10 cellular contexts compared by ENCODE assay signal in genomic region chr19:17842663-17843313, GRCh38. TPM values are rescaled to one million over a fixed set of nuclear protein-coding genes. Genes with fewer than 3 reads are reported as not detected.
DNase-seq lines count a peak whose midpoint lies in the region; ATAC-seq and TF ChIP-seq lines count a peak whose summit lies in the region.
"Had no signal": no experiment of that assay in that cellular context is flagged by ENCODE, and none has a peak within 500 bp of the region (broad histone marks: within the 10 kb centered on the region; RNA-seq: fewer than 3 reads in every experiment).

No MANE protein-coding gene starts in this region.

- H3K4me1 ChIP-seq in heart left ventricle (peaks cover 0 to 51% (median 4%) of the 10 kb centered on the region in 12 donors), right atrium auricular region (peaks cover 0 to 22% of the 10 kb centered on the region in 2 donors), vagina (peaks cover 25% of the 10 kb centered on the region), MM.1S (ENCODE audit: low read length) (peaks cover under 1% of the 10 kb centered on the region; the same call in 1 of the 2 replicates)
- H3K4me1 ChIP-seq: foreskin keratinocyte had no signal

- H3K27me3 ChIP-seq in heart left ventricle (peaks cover 0 to 48% (median 9%) of the 10 kb centered on the region in 9 donors), right atrium auricular region (no peaks in the 10 kb centered on the region), vagina (no peaks in the 10 kb centered on the region), MM.1S (replicated peaks; ENCODE audit: insufficient read depth, low read length) (no peaks in the 10 kb centered on the region)
- H3K27me3 ChIP-seq: foreskin keratinocyte had no signal

- H3K36me3 Mint-ChIP-seq in mesothelial cell of epicardium = no peaks in the 10 kb centered on the region

- H3K9me3 ChIP-seq in heart left ventricle (no peaks in the 10 kb centered on the region), right atrium auricular region (no peaks in the 10 kb centered on the region), vagina (no peaks in the 10 kb centered on the region), MM.1S (replicated peaks; ENCODE audit: insufficient read depth, low read length) (no peaks in the 10 kb centered on the region)

- peaks cover 50% of the 10 kb centered on the region for H3K27me3 Mint-ChIP-seq in mesothelial cell of epicardium (ENCODE audit: low read depth)

- H3K27ac ChIP-seq in heart left ventricle = peak overlapping the region in 3 of 12 donors; percentile 24 to 36 (median 34)
- no peak overlapping the region for H3K27ac ChIP-seq in right atrium auricular region
- peak overlapping the region in 1 of 2 donors; percentile 73 for H3K27ac ChIP-seq in coronary artery
- H3K27ac ChIP-seq in vagina = no peak overlapping the region
- no peak overlapping the region for H3K27ac ChIP-seq in MM.1S (ENCODE audit: low read length)
- H3K27ac ChIP-seq: foreskin keratinocyte had no signal

- ATAC-seq in heart left ventricle (no peak), HG03469 (IDR thresholded peaks at IDR 0.05; ENCODE audit: unreplicated experiment) (no peak)

- H3K27ac Mint-ChIP-seq in mesothelial cell of epicardium = no peak overlapping the region

- H3K9me2 ChIP-seq in MM.1S (replicated peaks; ENCODE audit: insufficient read depth, low read length) = no peaks in the 10 kb centered on the region

- no peak overlapping the region for H2AFZ ChIP-seq in MM.1S (ENCODE audit: low read length)

- H3K4me3 ChIP-seq in heart left ventricle (peak overlapping the region in 9 of 12 donors; percentile 25 to 52 (median 28)), right atrium auricular region (peak overlapping the region in 1 of 2 donors; percentile 27), coronary artery (peak overlapping the region; percentile 60), vagina (peak overlapping the region; percentile 27 to 35), MM.1S (ENCODE audit: low read length) (no peak overlapping the region)

- peak overlapping the region; percentile 42 for H3K4me3 Mint-ChIP-seq in mesothelial cell of epicardium
- H3K4me3 Mint-ChIP-seq: activated CD4-positive, alpha-beta memory T cell treated with anti-CD3 and anti-CD28 coated beads for 36 hours had no signal

- 0 out of 2 replicates have a peak, but pooled peaks cover 2% of the 10 kb centered on the region for H3F3A ChIP-seq in MM.1S (ENCODE audit: insufficient read depth, low read length)

- H4K20me1 ChIP-seq in MM.1S (ENCODE audit: insufficient read depth, low read length) = no peaks in the 10 kb centered on the region

- TF ChIP-seq POLR2A in heart left ventricle (IDR thresholded peaks at IDR 0.05) (no peak), vagina (IDR thresholded peaks at IDR 0.05) (no peak)

- H3K9me3 Mint-ChIP-seq in mesothelial cell of epicardium = no peaks in the 10 kb centered on the region
- H3K9me3 Mint-ChIP-seq: activated CD4-positive, alpha-beta memory T cell treated with anti-CD3 and anti-CD28 coated beads for 36 hours had no signal

- intact Hi-C loops in heart left ventricle (cut with DNase I) = no loop called here
- intact Hi-C loops in vagina (cut with DNase I) = no loop called here

- H3K4me2 ChIP-seq in MM.1S (ENCODE audit: low read depth, low read length) = no peak overlapping the region

- 64 to 80% (median 71%) methylated on average over 12 to 21 of the region's 21 CpGs for WGBS in heart left ventricle, 4 donors

- no peak for TF ChIP-seq CTCF in heart left ventricle (IDR thresholded peaks at IDR 0.05)
- no peak for TF ChIP-seq CTCF in right atrium auricular region (IDR thresholded peaks at IDR 0.05)
- no peak for TF ChIP-seq CTCF in coronary artery (IDR thresholded peaks at IDR 0.05)
- TF ChIP-seq CTCF in mesothelial cell of epicardium (IDR thresholded peaks at IDR 0.05; ENCODE audit: unreplicated experiment) = no peak
- TF ChIP-seq CTCF in vagina (IDR thresholded peaks at IDR 0.05) = no peak
- TF ChIP-seq CTCF in MM.1S (IDR thresholded peaks at IDR 0.05; ENCODE audit: low read length) = no peak

- H3K4me1 Mint-ChIP-seq in mesothelial cell of epicardium = peaks cover 3% of the 10 kb centered on the region

- no peaks in the 10 kb centered on the region for H3K79me2 ChIP-seq in MM.1S (ENCODE audit: low read length)

- DNase-seq in heart left ventricle (no peak), right atrium auricular region (ENCODE audit: low spot score) (no peak), coronary artery (ENCODE audit: low spot score) (no peak), mesothelial cell of epicardium (ENCODE audit: low spot score in 2 of 2, unreplicated experiment in 2 of 2) (no peak), vagina (ENCODE audit: extremely low spot score in 2 of 2) (no peak), MM.1S (no peak)
- no peak for DNase-seq in stimulated activated CD4-positive, alpha-beta T cell treated with anti-CD3 and anti-CD28 coated beads, Interleukin-15, amount 100 ng/mL, for 24 hours

- no peak overlapping the region for H3K9ac ChIP-seq in MM.1S (ENCODE audit: low read length)

- H3K36me3 ChIP-seq in heart left ventricle (peaks cover 0 to 63% (median 0%) of the 10 kb centered on the region in 9 donors), right atrium auricular region (no peaks in the 10 kb centered on the region), vagina (no peaks in the 10 kb centered on the region), MM.1S (replicated peaks; ENCODE audit: insufficient read depth, low read length) (no peaks in the 10 kb centered on the region)

RNA-seq across cellular contexts. Expression of gene JAK3, which starts 5.0 kb away (rescaled TPM):
- total RNA-seq in heart left ventricle = 10 to 100 TPM in 1 of 9 donors, 1 to 10 TPM in 7, under 1 TPM in 1; 0.77 to 29.2 (median 1.8) TPM
- polyA plus RNA-seq in heart left ventricle = 1 to 10 TPM in 1 of 2 donors, under 1 TPM in 1; 0.99 to 1.1 TPM
- total RNA-seq in right atrium auricular region = 1 to 10 TPM in 1 of 2 donors, under 1 TPM in 1; 0.93 to 4.0 TPM
- 10.7 to 12.3 TPM (median 11.2 TPM) in 3 replicates for total RNA-seq in mesothelial cell of epicardium
- 10.8 TPM for total RNA-seq in vagina

RNA-seq across cellular contexts. Expression of gene RPL18A, which starts 16.9 kb away (rescaled TPM):
- total RNA-seq in heart left ventricle (1,000 to 10,000 TPM in 2 of 9 donors, 100 to 1,000 TPM in 7; 566 to 1,124 (median 752) TPM), right atrium auricular region (100 to 1,000 TPM; 496 to 916 TPM), mesothelial cell of epicardium (1,706 to 1,840 TPM (median 1,775 TPM) in 3 replicates), vagina (1,768 TPM)
- 1,000 to 10,000 TPM in 1 of 2 donors, 100 to 1,000 TPM in 1; 787 to 2,031 TPM for polyA plus RNA-seq in heart left ventricle

RNA-seq across cellular contexts. Expression of gene INSL3, which starts 21.5 kb away (rescaled TPM):
- total RNA-seq in heart left ventricle = under 1 TPM in 1 of 9 donors, not detected in 8; 0.56 TPM
- polyA plus RNA-seq in heart left ventricle = not detected
- total RNA-seq in right atrium auricular region = not detected
- total RNA-seq in mesothelial cell of epicardium = 0.35 to 1.0 TPM (median 0.92 TPM) in 3 replicates
- not detected for total RNA-seq in vagina

RNA-seq across cellular contexts. Expression of gene SLC5A5, which starts 29.0 kb away (rescaled TPM):
- not detected for total RNA-seq in heart left ventricle
- not detected for polyA plus RNA-seq in heart left ventricle
- total RNA-seq in right atrium auricular region = not detected
- total RNA-seq in mesothelial cell of epicardium = not detected in 3 replicates
- total RNA-seq in vagina = not detected
- polyA plus RNA-seq: foreskin keratinocyte had no signal

RNA-seq across cellular contexts. Expression of gene B3GNT3, which starts 47.9 kb away (rescaled TPM):
- total RNA-seq in heart left ventricle = not detected
- not detected for polyA plus RNA-seq in heart left ventricle
- not detected for total RNA-seq in right atrium auricular region
- 0.23 TPM in 1 of 3 replicates, not detected in the others for total RNA-seq in mesothelial cell of epicardium
- total RNA-seq in vagina = 1.5 TPM
